14 cellular contexts compared by ENCODE assay signal in genomic region chr18:36469471-36469870, GRCh38.
DNase-seq lines count a peak whose midpoint lies in the region; ATAC-seq and TF ChIP-seq lines count a peak whose summit lies in the region.
"Had no signal": no experiment of that assay in that cellular context is flagged by ENCODE, and none has a peak within 500 bp of the region (broad histone marks: within the 10 kb centered on the region; RNA-seq: fewer than 3 reads in every experiment).

No MANE protein-coding gene starts in this region.

- peaks cover 0 to 73% (median 41%) of the 10 kb centered on the region in 9 donors for H3K4me1 ChIP-seq in heart right ventricle
- H3K4me1 ChIP-seq in psoas muscle = peaks cover 18% of the 10 kb centered on the region
- H3K4me1 ChIP-seq in upper lobe of left lung = no peaks in the 10 kb centered on the region
- H3K4me1 ChIP-seq: BE2C had no signal

- intact Hi-C loops in heart right ventricle (cut with DNase I) (loop anchor here in 5 of 10 donors (5.0 to 10.0 kb wide), 9 partner anchors 75 to 175 kb away; partner anchors contain the start of gene FHOD3 (in 2 of the 5)), psoas muscle (cut with DNase I) (no loop called here)
- intact Hi-C loops in activated T-helper 1 cell treated with anti-CD3 and anti-CD28 coated beads, Interleukin-12 subunit alpha, Interleukin-12 subunit beta, Interleukin-2, Interleukin-4 antibody, amounts not matched to agents 30 ng/mL and 10 ng/mL and 1 ng/mL, durations not matched to agents 14 hours and 24 hours and 36 hours (cut with micrococcal nuclease) = no loop called here

- no peak for TF ChIP-seq POLR2A in upper lobe of left lung (IDR thresholded peaks at IDR 0.05)

- H3K4me1 Mint-ChIP-seq in activated T-helper 1 cell treated with anti-CD3 and anti-CD28 coated beads, Interleukin-12 subunit alpha, Interleukin-12 subunit beta, Interleukin-2, Interleukin-4 antibody, amounts not matched to agents 30 ng/mL and 10 ng/mL and 1 ng/mL, durations not matched to agents 14 hours and 24 hours and 36 hours (ENCODE audit: low read depth) = no peaks in the 10 kb centered on the region
- H3K4me1 Mint-ChIP-seq: CD4-positive, alpha-beta memory T cell had no signal

- H3K36me3 Mint-ChIP-seq in activated T-helper 1 cell treated with anti-CD3 and anti-CD28 coated beads, Interleukin-12 subunit alpha, Interleukin-12 subunit beta, Interleukin-2, Interleukin-4 antibody, amounts not matched to agents 30 ng/mL and 10 ng/mL and 1 ng/mL, durations not matched to agents 14 hours and 24 hours and 36 hours (ENCODE audit: low read depth) = no peaks in the 10 kb centered on the region
- H3K36me3 Mint-ChIP-seq: CD4-positive, alpha-beta memory T cell had no signal

- WGBS in heart right ventricle, 2 donors = 26 to 44% methylated on average over 8 of the region's 8 CpGs
- WGBS in psoas muscle, 3 donors = 50 to 59% (median 55%) methylated on average over 8 of the region's 8 CpGs
- 78 to 80% methylated on average over 8 of the region's 8 CpGs for WGBS in upper lobe of left lung, 2 donors

- no peaks in the 10 kb centered on the region for H3K9me3 ChIP-seq in heart right ventricle
- H3K9me3 ChIP-seq in psoas muscle = no peaks in the 10 kb centered on the region
- no peaks in the 10 kb centered on the region for H3K9me3 ChIP-seq in upper lobe of left lung
- H3K9me3 ChIP-seq: BE2C had no signal

- H3K4me3 ChIP-seq in heart right ventricle (no peak overlapping the region), psoas muscle (no peak overlapping the region), upper lobe of left lung (no peak overlapping the region)

- no peak overlapping the region for H3K4me3 Mint-ChIP-seq in activated T-helper 1 cell treated with anti-CD3 and anti-CD28 coated beads, Interleukin-12 subunit alpha, Interleukin-12 subunit beta, Interleukin-2, Interleukin-4 antibody, amounts not matched to agents 30 ng/mL and 10 ng/mL and 1 ng/mL, durations not matched to agents 14 hours and 24 hours and 36 hours
- H3K4me3 Mint-ChIP-seq: CD4-positive, alpha-beta memory T cell had no signal

- H3K27ac ChIP-seq in heart right ventricle (peak overlapping the region; percentile 53 to 97 (median 78)), psoas muscle (no peak overlapping the region), upper lobe of left lung (no peak overlapping the region)
- H3K27ac ChIP-seq: RWPE1 had no signal

- H3K27ac Mint-ChIP-seq in activated T-helper 1 cell treated with anti-CD3 and anti-CD28 coated beads, Interleukin-12 subunit alpha, Interleukin-12 subunit beta, Interleukin-2, Interleukin-4 antibody, amounts not matched to agents 30 ng/mL and 10 ng/mL and 1 ng/mL, durations not matched to agents 14 hours and 24 hours and 36 hours = no peak overlapping the region
- H3K27ac Mint-ChIP-seq: CD4-positive, alpha-beta memory T cell had no signal

- ATAC-seq in heart right ventricle (peak; percentile 57 to 82 (median 68)), psoas muscle (peak in 3 of 4 donors; percentile 40 to 72 (median 56)), upper lobe of left lung (ENCODE audit: low FRiP score in 2 of 2) (no peak)

- H3K36me3 ChIP-seq in heart right ventricle (no peaks in the 10 kb centered on the region), psoas muscle (ENCODE audit: insufficient read depth in 1 of 2, low read depth in 1 of 2) (no peaks in the 10 kb centered on the region), upper lobe of left lung (no peaks in the 10 kb centered on the region)
- H3K36me3 ChIP-seq: BE2C had no signal

- no peak for TF ChIP-seq EP300 in upper lobe of left lung (IDR thresholded peaks at IDR 0.05)

- no peaks in the 10 kb centered on the region for H3K9me3 Mint-ChIP-seq in activated T-helper 1 cell treated with anti-CD3 and anti-CD28 coated beads, Interleukin-12 subunit alpha, Interleukin-12 subunit beta, Interleukin-2, Interleukin-4 antibody, amounts not matched to agents 30 ng/mL and 10 ng/mL and 1 ng/mL, durations not matched to agents 14 hours and 24 hours and 36 hours

- no peaks in the 10 kb centered on the region for H3K27me3 ChIP-seq in heart right ventricle
- no peaks in the 10 kb centered on the region for H3K27me3 ChIP-seq in psoas muscle (ENCODE audit: insufficient read depth in 3 of 3, low read length in 2 of 3)
- H3K27me3 ChIP-seq in upper lobe of left lung = no peaks in the 10 kb centered on the region
- H3K27me3 ChIP-seq: BE2C had no signal

- H3K27me3 Mint-ChIP-seq in activated T-helper 1 cell treated with anti-CD3 and anti-CD28 coated beads, Interleukin-12 subunit alpha, Interleukin-12 subunit beta, Interleukin-2, Interleukin-4 antibody, amounts not matched to agents 30 ng/mL and 10 ng/mL and 1 ng/mL, durations not matched to agents 14 hours and 24 hours and 36 hours (ENCODE audit: insufficient read depth) = no peaks in the 10 kb centered on the region

- DNase-seq in DMS 273 treated with DMSO at 0.1 percent for 48 hours (lab: John Stamatoyannopoulos, UW) (peak; percentile 33), NCI-H69 (lab: John Stamatoyannopoulos, UW) (peak; percentile 75), heart right ventricle (peak; percentile 44 to 68), psoas muscle (no peak), upper lobe of left lung (no peak)
- DNase-seq in activated naive CD4-positive, alpha-beta T cell treated with anti-CD3 and anti-CD28 coated beads, Interleukin-2, amount 50 U/mL, for 16 hours = no peak
- DNase-seq in activated T-helper 1 cell treated with anti-CD3 and anti-CD28 coated beads, Interleukin-12 subunit alpha, Interleukin-12 subunit beta, Interleukin-2, Interleukin-4 antibody, amounts not matched to agents 30 ng/mL and 10 ng/mL and 1 ng/mL, durations not matched to agents 14 hours and 24 hours and 36 hours (ENCODE audit: low spot score) = no peak
- DNase-seq: BE2C; CD4-positive, alpha-beta memory T cell; KG1; NCI-H1092; NCI-H2081; NCI-H226 had no signal

- TF ChIP-seq CTCF in heart right ventricle (IDR thresholded peaks at IDR 0.05) (no peak), psoas muscle (IDR thresholded peaks at IDR 0.05) (no peak), upper lobe of left lung (IDR thresholded peaks at IDR 0.05) (no peak)

Comparison
In these comparisons a context has a peak if more than half of its experiments do, and no peak if none do; other contexts are left out.
1. DNase-seq: peak in DMS 273 treated with DMSO at 0.1 percent for 48 hours (single experiment), NCI-H69 (single experiment) and heart right ventricle (2 of 2); none in psoas muscle (0 of 2), activated naive CD4-positive, alpha-beta T cell treated with anti-CD3 and anti-CD28 coated beads, Interleukin-2, amount 50 U/mL, for 16 hours (single experiment), activated T-helper 1 cell treated with anti-CD3 and anti-CD28 coated beads, Interleukin-12 subunit alpha, Interleukin-12 subunit beta, Interleukin-2, Interleukin-4 antibody, amounts not matched to agents 30 ng/mL and 10 ng/mL and 1 ng/mL, durations not matched to agents 14 hours and 24 hours and 36 hours (single experiment) and upper lobe of left lung (0 of 2).
2. ATAC-seq: peak in heart right ventricle (8 of 8) and psoas muscle (3 of 4); none in upper lobe of left lung (0 of 2).
3. H3K27ac ChIP-seq: peak in heart right ventricle (10 of 10); none in psoas muscle (single experiment) and upper lobe of left lung (0 of 4).